In genomic region chr2:40488101-40488598, GRCh38 we compare ENCODE assay signal across 8 cellular contexts. TPM values are rescaled to one million over a fixed set of nuclear protein-coding genes. Genes with fewer than 3 reads are reported as not detected.
DNase-seq lines count a peak whose midpoint lies in the region; FAIRE-seq and TF ChIP-seq lines count a peak whose summit lies in the region.

No MANE protein-coding gene starts in this region.

- H3K4me1 ChIP-seq in ascending aorta = peaks cover 0 to 4% of the 10 kb centered on the region in 2 donors

- no peak overlapping the region for H3K27ac ChIP-seq in ascending aorta

- no peaks in the 10 kb centered on the region for H3K27me3 ChIP-seq in ascending aorta

- FAIRE-seq in HTR-8/SVneo (lab: Jason Lieb, UNC) = no peak

- DNase-seq in ACHN = peak; percentile 75
- DNase-seq in HTR-8/SVneo (ENCODE audit: insufficient read length, low spot score) = peak; percentile 14
- DNase-seq in ascending aorta (ENCODE audit: low spot score in 2 of 2) = no peak
- peak; percentile 72 for DNase-seq in left kidney (ENCODE audit: low read depth, low spot score)
- DNase-seq in NK-92 treated with Interleukin-12 subunit alpha and Interleukin-12 subunit beta, amount 100 ng/mL, for 24 hours (lab: John Stamatoyannopoulos, UW) = no peak
- no peak for DNase-seq in amygdala (lab: John Stamatoyannopoulos, UW)
- DNase-seq in iPS-NIHi7 (ENCODE audit: extremely low spot score) = no peak
- no peak for DNase-seq in GF-D8 (lab: John Stamatoyannopoulos, UW)

- H3K9me3 ChIP-seq in ascending aorta = peaks cover 0 to 4% of the 10 kb centered on the region in 2 donors

- intact Hi-C loops in ascending aorta (cut with DNase I) = no loop called here

- H3K36me3 ChIP-seq in ascending aorta = no peaks in the 10 kb centered on the region

- TF ChIP-seq CTCF in ascending aorta (IDR thresholded peaks at IDR 0.05) = peak in 2 of 3 experiments; percentile 30 to 42

- H3K4me3 ChIP-seq in ascending aorta = no peak overlapping the region

- in situ Hi-C loops in ACHN (cut with HindIII; ENCODE audit: low pct_ligation_motif_present, low pct_unique_long_range_greater_than_20kb, low sequenced_read_pairs) = loop anchor here (25.0 kb wide), 1 partner anchor 274 kb away; no protein-coding TSS in a partner anchor

RNA-seq across cellular contexts. Expression of gene SLC8A1, which starts 36.3 kb away (rescaled TPM):
- total RNA-seq in ascending aorta = 5.6 TPM

Comparison
In these comparisons a context has a peak if more than half of its experiments do, and no peak if none do; other contexts are left out.
1. DNase-seq: peak in ACHN (single experiment), HTR-8/SVneo (single experiment) and left kidney (single experiment); none in ascending aorta (0 of 2), NK-92 treated with Interleukin-12 subunit alpha and Interleukin-12 subunit beta, amount 100 ng/mL, for 24 hours (single experiment), amygdala (0 of 56), iPS-NIHi7 (single experiment) and GF-D8 (single experiment).